9 cellular contexts compared by ENCODE assay signal in the genomic region with DNA sequence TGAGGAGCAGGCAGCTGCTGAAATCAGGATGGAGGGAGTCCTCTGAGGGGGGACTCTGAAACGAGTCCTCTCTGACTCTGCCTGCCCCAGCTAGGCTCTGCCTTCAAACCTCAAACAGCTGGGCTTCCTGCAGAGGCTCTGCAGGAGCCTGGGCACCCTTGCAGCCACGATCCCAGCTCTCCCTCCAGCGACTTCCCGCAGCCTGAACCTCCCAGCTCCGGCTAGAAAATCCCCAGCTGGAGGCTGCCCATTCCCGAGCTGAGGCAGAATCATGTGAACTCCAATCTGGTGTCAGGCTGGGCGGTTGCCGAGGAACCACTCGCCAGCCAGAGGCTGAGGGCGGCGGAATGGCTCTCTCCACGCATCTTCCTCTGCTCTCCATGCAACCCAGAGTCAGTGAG. TPM values are rescaled to one million over a fixed set of nuclear protein-coding genes. Genes with fewer than 3 reads are reported as not detected.
DNase-seq lines count a peak whose midpoint lies in the region; ATAC-seq and TF ChIP-seq lines count a peak whose summit lies in the region.
"Had no signal": no experiment of that assay in that cellular context is flagged by ENCODE, and none has a peak within 500 bp of the region (broad histone marks: within the 10 kb centered on the region; RNA-seq: fewer than 3 reads in every experiment).

A gene with protein sequence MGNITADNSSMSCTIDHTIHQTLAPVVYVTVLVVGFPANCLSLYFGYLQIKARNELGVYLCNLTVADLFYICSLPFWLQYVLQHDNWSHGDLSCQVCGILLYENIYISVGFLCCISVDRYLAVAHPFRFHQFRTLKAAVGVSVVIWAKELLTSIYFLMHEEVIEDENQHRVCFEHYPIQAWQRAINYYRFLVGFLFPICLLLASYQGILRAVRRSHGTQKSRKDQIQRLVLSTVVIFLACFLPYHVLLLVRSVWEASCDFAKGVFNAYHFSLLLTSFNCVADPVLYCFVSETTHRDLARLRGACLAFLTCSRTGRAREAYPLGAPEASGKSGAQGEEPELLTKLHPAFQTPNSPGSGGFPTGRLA (minus strand): TSS at position 204 of the 401 bp plus-strand sequence. CDS start 9,654 bp downstream, outside the sequence.

- no peaks in the 10 kb centered on the region for H3K9me3 ChIP-seq in T-helper 17 cell (ENCODE audit: control insufficient read depth, low read length, poor library complexity, severe bottlenecking)

- no peaks in the 10 kb centered on the region for H3K27me3 Mint-ChIP-seq in T-helper 17 cell

- DNase-seq in AG10803 (ENCODE audit: low read depth) (peak; percentile 84), HCEC 1CT (peak; percentile 56), T-helper 17 cell (no peak), epithelial cell of prostate (ENCODE audit: low read depth, low spot score) (no peak), myocyte (ENCODE audit: low read depth) (peak; percentile 88), OCI-M2 (lab: John Stamatoyannopoulos, UW; ENCODE audit: unreplicated experiment) (no peak), SW480 (ENCODE audit: low spot score) (no peak), NCI-H2196 (lab: John Stamatoyannopoulos, UW; ENCODE audit: unreplicated experiment) (no peak)

- H3K27ac Mint-ChIP-seq in T-helper 17 cell = peak within 1 kb of the TSS; percentile 86

- H3K4me3 ChIP-seq in AG10803 (ENCODE audit: low read length) = peak within 1 kb of the TSS; percentile 46

- peaks cover 11% of the 10 kb centered on the region for H3K36me3 Mint-ChIP-seq in T-helper 17 cell (ENCODE audit: low read depth)

- peaks cover 73% of the 10 kb centered on the region for H3K4me1 Mint-ChIP-seq in T-helper 17 cell

- no peak; the same call in 1 of the 2 replicates for TF ChIP-seq CTCF in AG10803 (conservative IDR thresholded peaks at IDR 0.05; ENCODE audit: low read length)

- H3K4me3 Mint-ChIP-seq in T-helper 17 cell = peak within 1 kb of the TSS; percentile 95

- H3K27ac ChIP-seq in epithelial cell of prostate = peak within 1 kb of the TSS; percentile 74

- ATAC-seq in T-helper 17 cell = no peak
- ATAC-seq: HCT116 had no signal

RNA-seq across cellular contexts. Expression of the gene that starts here (rescaled TPM):
- total RNA-seq in T-helper 17 cell (10 to 100 TPM in 1 of 2 donors, 1 to 10 TPM in 1; 7.6 to 12.4 TPM), myocyte (0.62 and 1.4 TPM in 2 replicates)
- polyA plus RNA-seq in myocyte (2012) = 3.5 TPM

Comparison
In these comparisons a context has a peak if more than half of its experiments do, and no peak if none do; other contexts are left out.
1. DNase-seq: peak in AG10803 (single experiment), HCEC 1CT (single experiment) and myocyte (single experiment); none in T-helper 17 cell (0 of 3), epithelial cell of prostate (single experiment), OCI-M2 (single experiment), SW480 (single experiment) and NCI-H2196 (single experiment).